30 cellular contexts compared by ENCODE assay signal in genomic region chr18:27188309-27188708, GRCh38. TPM values are rescaled to one million over a fixed set of nuclear protein-coding genes. Genes with fewer than 3 reads are reported as not detected.
DNase-seq lines count a peak whose midpoint lies in the region; ATAC-seq, FAIRE-seq and TF ChIP-seq lines count a peak whose summit lies in the region.
"Had no signal": no experiment of that assay in that cellular context is flagged by ENCODE, and none has a peak within 500 bp of the region (broad histone marks: within the 10 kb centered on the region; RNA-seq: fewer than 3 reads in every experiment).

No MANE protein-coding gene starts in this region.

- H3K9ac ChIP-seq in HepG2 (ENCODE audit: insufficient read depth, low read depth, low read length): no peak overlapping the region
- H3K9ac ChIP-seq in K562 (ENCODE audit: insufficient read depth in 1 of 2, low read depth in 2 of 2, low read length in 2 of 2): no peak overlapping the region
- H3K9ac ChIP-seq: BLaER1 had no signal

- peaks cover 4 to 14% of the 10 kb centered on the region in 2 experiments; a peak in 4 of 5 replicates for H3K27me3 ChIP-seq in HepG2 (ENCODE audit: control insufficient read depth in 1 of 2, insufficient read depth in 2 of 2, low read length in 2 of 2)
- no peaks in the 10 kb centered on the region for H3K27me3 ChIP-seq in right lobe of liver
- H3K27me3 ChIP-seq in K562 (ENCODE audit: control insufficient read depth in 2 of 2, insufficient read depth in 2 of 2, low read length in 2 of 2): no peaks in the 10 kb centered on the region
- H3K27me3 ChIP-seq: BLaER1 had no signal

- H2AFZ ChIP-seq in HepG2 (ENCODE audit: low read length) (no peak overlapping the region), K562 (ENCODE audit: low read depth, low read length) (no peak overlapping the region)

- TF ChIP-seq EP300 in HepG2 (IDR thresholded peaks at IDR 0.05; ENCODE audit: low read depth in 2 of 2, low read length in 2 of 2): no peak
- no peak for TF ChIP-seq EP300 in HepG2 (CRISPR knock-in tag; IDR thresholded peaks at IDR 0.05; ENCODE audit: borderline replicate concordance)
- TF ChIP-seq EP300 in K562 (IDR thresholded peaks at IDR 0.05; ENCODE audit: low read length): no peak

- WGBS in HepG2 (ENCODE audit: low lambda C conversion rate): 92% methylated on average over 1 of the region's 1 CpG
- WGBS in right lobe of liver (ENCODE audit: insufficient coverage, low coverage, low lambda C conversion rate, missing lambda C conversion rate): 92% methylated on average over 1 of the region's 1 CpG
- WGBS in K562 (ENCODE audit: insufficient coverage, low coverage, missing lambda C conversion rate): 0% methylated on average over 1 of the region's 1 CpG

- DNase-seq in HepG2 (ENCODE audit: low spot score) (no peak), right lobe of liver (no peak), K562 (ENCODE audit: extremely low read depth in 1 of 4, low spot score in 3 of 4) (no peak)
- DNase-seq: ACHN; BE2C; C1 segment of cervical spinal cord; CD4-positive, alpha-beta memory T cell; CD4-positive, CD25-positive, alpha-beta regulatory T cell; CD8-positive, alpha-beta memory T cell; COR-L47; DMS 273 treated with DMSO at 0.1 percent for 48 hours; DMS153; DMS53; DMS79; DND-41; EL; GDM1 had no signal

- FAIRE-seq in HepG2 (lab: Jason Lieb, UNC): no peak
- FAIRE-seq in K562 (lab: Jason Lieb, UNC): no peak
- FAIRE-seq: GM12878, GM12892, GM18507, GM19239 had no signal

- no peak for TF ChIP-seq CTCF in HepG2 (CRISPR knock-in tag; IDR thresholded peaks at IDR 0.05)
- no peak for TF ChIP-seq CTCF in right lobe of liver (IDR thresholded peaks at IDR 0.05)
- TF ChIP-seq CTCF in K562 (IDR thresholded peaks at IDR 0.05 in 2 of 3, conservative IDR thresholded peaks at IDR 0.05 in 1 of 3; ENCODE audit: insufficient read depth in 2 of 3, low read depth in 1 of 3, low read length in 3 of 3): no peak

- POLR2A ChIA-PET in HepG2 (lab: Yijun Ruan, JAX) (no interaction called here), K562 (lab: Yijun Ruan, JAX) (no interaction called here)

- no peaks in the 10 kb centered on the region for H3K9me3 ChIP-seq in HepG2 (ENCODE audit: low read length)
- H3K9me3 ChIP-seq in right lobe of liver: no peaks in the 10 kb centered on the region
- H3K9me3 ChIP-seq in K562 (replicated peaks; ENCODE audit: control insufficient read depth, insufficient read depth, low read depth, low read length): no peaks in the 10 kb centered on the region
- H3K9me3 ChIP-seq: BE2C had no signal

- H3K79me2 ChIP-seq in HepG2 (ENCODE audit: insufficient read depth, low read length) (no peaks in the 10 kb centered on the region), K562 (ENCODE audit: control insufficient read depth, insufficient read depth, low read length) (no peaks in the 10 kb centered on the region)

- intact Hi-C loops in HepG2 (cut with micrococcal nuclease; ENCODE audit: unreplicated experiment): no loop called here
- intact Hi-C loops in right lobe of liver (cut with DNase I): no loop called here
- intact Hi-C loops in K562 (cut with micrococcal nuclease): no loop called here

- ATAC-seq in HepG2: no peak
- ATAC-seq in right lobe of liver: no peak
- no peak for ATAC-seq in K562
- no peak for ATAC-seq in GM18868 (IDR thresholded peaks at IDR 0.05; ENCODE audit: unreplicated experiment)
- ATAC-seq in GM21717 (IDR thresholded peaks at IDR 0.05; ENCODE audit: unreplicated experiment): no peak
- ATAC-seq: GM12878 had no signal

- BruUV-seq in HepG2 (replicated peaks; lab: Mats Ljungman, UMichigan) (no TSS peak), K562 (replicated peaks; lab: Mats Ljungman, UMichigan) (no TSS peak)

- no peak for TF ChIP-seq RAD21 in HepG2 (CRISPR knock-in tag; IDR thresholded peaks at IDR 0.05)
- TF ChIP-seq RAD21 in K562 (CRISPR knock-in tag; conservative IDR thresholded peaks at IDR 0.05 in 1 of 2, IDR thresholded peaks at IDR 0.05 in 1 of 2): no peak

- no peaks in the 10 kb centered on the region for H4K20me1 ChIP-seq in HepG2 (ENCODE audit: insufficient read depth, low read length)
- H4K20me1 ChIP-seq in K562 (replicated peaks; ENCODE audit: control insufficient read depth, insufficient read depth, low read length): no peaks in the 10 kb centered on the region
- H4K20me1 ChIP-seq: BLaER1 had no signal

- CTCF ChIA-PET in HepG2 (lab: Yijun Ruan, JAX; ENCODE audit: low intra/inter-chr PET ratio, low total read pairs): no interaction called here
- CTCF ChIA-PET in K562 (lab: Yijun Ruan, JAX; ENCODE audit: low intra/inter-chr PET ratio): no interaction called here

- H3K4me3 ChIP-seq in HepG2 (replicated peaks in 1 of 3; ENCODE audit: insufficient read depth in 1 of 3, low read depth in 2 of 3, low read length in 3 of 3) (no peak overlapping the region), right lobe of liver (no peak overlapping the region), K562 (no peak overlapping the region)
- H3K4me3 ChIP-seq: BLaER1, GM12878 had no signal

- TF ChIP-seq POLR2A in HepG2 (IDR thresholded peaks at IDR 0.05; ENCODE audit: insufficient read depth in 1 of 2, low read depth in 2 of 2, low read length in 2 of 2): no peak
- no peak for TF ChIP-seq POLR2A in right lobe of liver (IDR thresholded peaks at IDR 0.05)
- TF ChIP-seq POLR2A in K562 (conservative IDR thresholded peaks at IDR 0.05): no peak

- no peak overlapping the region for H3K27ac ChIP-seq in HepG2 (ENCODE audit: extremely low read length, insufficient read depth, low read length)
- no peak overlapping the region for H3K27ac ChIP-seq in right lobe of liver
- H3K27ac ChIP-seq in K562 (ENCODE audit: extremely low read depth, low read depth, low read length): no peak overlapping the region
- H3K27ac ChIP-seq: 22Rv1, BLaER1 had no signal

- no peaks in the 10 kb centered on the region for H3K36me3 ChIP-seq in HepG2 (replicated peaks in 1 of 2; ENCODE audit: control insufficient read depth in 1 of 2, insufficient read depth in 2 of 2, low read length in 2 of 2)
- no peaks in the 10 kb centered on the region for H3K36me3 ChIP-seq in right lobe of liver
- H3K36me3 ChIP-seq in K562 (ENCODE audit: control insufficient read depth, insufficient read depth, low read length): no peaks in the 10 kb centered on the region
- H3K36me3 ChIP-seq: BE2C, BLaER1 had no signal

- H3K4me2 ChIP-seq in HepG2 (ENCODE audit: low read depth, low read length) (no peak overlapping the region), K562 (ENCODE audit: insufficient read depth, low read length) (no peak overlapping the region)
- H3K4me2 ChIP-seq: BLaER1 had no signal

- in situ Hi-C loops in HepG2 (cut with HindIII; ENCODE audit: extremely low pct_ligation_motif_present, low pct_unique_long_range_greater_than_20kb) (no loop called here), K562 (cut with MboI) (no loop called here)

- H3K9me1 ChIP-seq in K562 (ENCODE audit: control insufficient read depth, insufficient read depth, low read length): no peaks in the 10 kb centered on the region

- H3K4me1 ChIP-seq in HepG2 (ENCODE audit: insufficient read depth, low read length): peaks cover 7% of the 10 kb centered on the region; the same call in 1 of the 2 replicates
- peaks cover 0 to 6% (median 2%) of the 10 kb centered on the region in 4 donors for H3K4me1 ChIP-seq in right lobe of liver
- H3K4me1 ChIP-seq in K562 (replicated peaks in 1 of 2; ENCODE audit: control insufficient read depth in 2 of 2, insufficient read depth in 2 of 2, low read length in 2 of 2): no peaks in the 10 kb centered on the region
- H3K4me1 ChIP-seq: BE2C, BLaER1 had no signal

RNA-seq across cellular contexts. Expression of gene CHST9, which starts 3.2 kb away (rescaled TPM):
- total RNA-seq in HepG2 (2016; rRNA removed; fragmentation: Illumina TruSeq; extraction: Trizol) (7.5 and 9.6 TPM in 2 replicates), right lobe of liver (10 to 100 TPM in 3 of 6 experiments, 1 to 10 TPM in 3; 3.8 to 24.2 (median 9.8) TPM), K562 (2014; rRNA removed) (not detected in 2 replicates), K562 (2014; rRNA removed; fragmentation: Illumina TruSeq; extraction: Trizol) (not detected in 2 replicates), K562 (2015; rRNA removed; fragmentation: Illumina TruSeq; extraction: Trizol) (not detected in 2 replicates), K562 (2021) (not detected in 2 replicates)
- total RNA-seq in HepG2 (2016; cell fraction: cytosol; rRNA removed; fragmentation: Illumina TruSeq; extraction: Trizol; ENCODE audit: low read depth): 1.2 and 1.8 TPM in 2 replicates
- total RNA-seq in HepG2 (2016; cell fraction: insoluble cytoplasmic fraction; rRNA removed; fragmentation: Illumina TruSeq; extraction: Trizol): 8.3 and 8.4 TPM in 2 replicates
- 3.3 and 4.1 TPM in 2 replicates for total RNA-seq in HepG2 (2016; cell fraction: membrane; rRNA removed; fragmentation: Illumina TruSeq; extraction: Trizol)
- total RNA-seq in HepG2 (2016; cell fraction: nucleus; rRNA removed; fragmentation: Illumina TruSeq; extraction: Trizol): 13.6 and 15.2 TPM in 2 replicates
- polyA plus RNA-seq in HepG2 (2011; rRNA removed) (1.7 and 3.2 TPM in 2 replicates), K562 (2011; rRNA removed) (not detected in 2 replicates), K562 (2014; fragmentation: Illumina TruSeq; extraction: Trizol) (not detected in 2 replicates), K562 (2014; fragmentation: Nextera tagmentation; extraction: Ambion mirVana) (not detected), K562 (2014; rRNA removed) (not detected in 2 replicates)
- 1.0 and 1.4 TPM in 2 replicates for polyA plus RNA-seq in HepG2 (2011; cell fraction: cytosol; rRNA removed)
- polyA plus RNA-seq in HepG2 (2011; cell fraction: nucleus; rRNA removed): 0.84 and 1.2 TPM in 2 replicates
- polyA plus RNA-seq in HepG2 (2012): 1.8 and 2.1 TPM in 2 replicates
- 0.31 and 0.55 TPM in 2 replicates for polyA plus RNA-seq in HepG2 (2016; cell fraction: cytosol; fragmentation: Illumina TruSeq; extraction: Trizol; ENCODE audit: low read depth)
- polyA plus RNA-seq in HepG2 (2016; cell fraction: insoluble cytoplasmic fraction; fragmentation: Illumina TruSeq; extraction: Trizol; ENCODE audit: low read depth): 6.3 and 6.5 TPM in 2 replicates
- 1.2 and 1.4 TPM in 2 replicates for polyA plus RNA-seq in HepG2 (2016; cell fraction: membrane; fragmentation: Illumina TruSeq; extraction: Trizol; ENCODE audit: low read depth)
- polyA plus RNA-seq in HepG2 (2016; cell fraction: nucleus; fragmentation: Illumina TruSeq; extraction: Trizol; ENCODE audit: insufficient read depth, low read depth): 8.5 and 8.6 TPM in 2 replicates
- polyA minus RNA-seq in HepG2 (2011; rRNA and poly(A)+ RNA removed; ENCODE audit: low replicate concordance): 1.3 TPM in 1 of 2 replicates, not detected in the other
- polyA minus RNA-seq in HepG2 (2011; cell fraction: cytosol; rRNA and poly(A)+ RNA removed): 2.3 and 4.1 TPM in 2 replicates
- polyA minus RNA-seq in HepG2 (2011; cell fraction: nucleus; rRNA and poly(A)+ RNA removed): 8.1 TPM in 2 replicates
- not detected in 2 replicates for total RNA-seq in K562 (2011; cell fraction: chromatin; rRNA removed; ENCODE audit: low replicate concordance)
- total RNA-seq in K562 (2011; cell fraction: nucleolus; rRNA removed): not detected in 2 replicates
- total RNA-seq in K562 (2011; cell fraction: nucleoplasm; rRNA removed): not detected in 2 replicates
- not detected in 2 replicates for polyA plus RNA-seq in K562 (2011; cell fraction: cytosol; rRNA removed)
- not detected in 2 replicates for polyA plus RNA-seq in K562 (2011; cell fraction: nucleus; rRNA removed)
- not detected in 2 replicates for polyA plus RNA-seq in K562 (2012)
- polyA minus RNA-seq in K562 (2011; rRNA and poly(A)+ RNA removed): not detected in 2 replicates
- not detected in 2 replicates for polyA minus RNA-seq in K562 (2011; cell fraction: cytosol; rRNA and poly(A)+ RNA removed)
- not detected in 2 replicates for polyA minus RNA-seq in K562 (2011; cell fraction: nucleus; rRNA and poly(A)+ RNA removed)
- total RNA-seq: A172; A673; CD4-positive, alpha-beta memory T cell; CD4-positive, CD25-positive, alpha-beta regulatory T cell; CD8-positive, alpha-beta memory T cell; G401; GM12878 had no signal
- polyA plus RNA-seq: AG04450; CD14-positive monocyte; CD4-positive, alpha-beta memory T cell; CD4-positive, CD25-positive, alpha-beta regulatory T cell; CD8-positive, alpha-beta memory T cell had no signal

Comparison
In these comparisons a context has a peak if more than half of its experiments do, and no peak if none do; other contexts are left out.
1. Of the 241 proteins assayed by ChIP-seq in both HepG2 and K562: peak only in HepG2: MAFK; only in K562: MAFG; in both: MAFF; in neither: 238.